ENCODE assay signal across 1 cellular context in genomic region chr2:37874470-37874869, GRCh38.
TF ChIP-seq lines count a peak whose summit lies in the region.

No MANE protein-coding gene starts in this region.

TF ChIP-seq in HepG2, 621 proteins besides CTCF, POLR2A, EP300 and RAD21:
- TF ChIP-seq KDM6A (CRISPR knock-in tag; IDR thresholded peaks at IDR 0.05; ENCODE audit: low read depth) (no peak), SCMH1 (CRISPR knock-in tag; IDR thresholded peaks at IDR 0.05; ENCODE audit: borderline replicate concordance) (no peak), LBX2 (CRISPR knock-in tag; IDR thresholded peaks at IDR 0.05; ENCODE audit: borderline replicate concordance) (no peak)
